Comparison of ENCODE assay signal across 9 cellular contexts in the genomic region with DNA sequence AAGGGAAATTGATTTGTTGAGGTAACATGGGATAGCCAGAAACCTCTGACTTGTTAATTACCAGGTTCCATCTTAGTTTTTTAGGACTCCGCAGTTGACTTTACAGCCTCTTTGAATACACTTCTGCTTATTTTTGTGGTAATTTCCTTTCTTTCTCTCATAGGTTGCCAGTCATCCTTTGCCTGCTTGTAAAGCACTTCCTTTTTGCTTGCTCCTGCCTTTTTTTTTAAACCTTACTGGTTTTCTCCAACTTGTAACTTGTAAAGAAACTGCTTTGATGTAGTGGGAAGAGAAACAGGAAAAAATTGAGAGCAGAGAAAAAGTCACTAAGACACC. TPM values are rescaled to one million over a fixed set of nuclear protein-coding genes. Genes with fewer than 3 reads are reported as not detected.
DNase-seq lines count a peak whose midpoint lies in the region; ATAC-seq and TF ChIP-seq lines count a peak whose summit lies in the region.
"Had no signal": no experiment of that assay in that cellular context is flagged by ENCODE, and none has a peak within 500 bp of the region (broad histone marks: within the 10 kb centered on the region; RNA-seq: fewer than 3 reads in every experiment).

No MANE protein-coding gene starts in this region.

- H2BK12ac ChIP-seq in trophoblast cell (ENCODE audit: low read length) = no peak overlapping the region

- H3K4me3 ChIP-seq in MM.1S (ENCODE audit: low read length) (peak overlapping the region; percentile 90), dorsolateral prefrontal cortex (peak overlapping the region in 49 of 59 donors; percentile 1 to 90 (median 75)), trophoblast cell (ENCODE audit: low read depth, low read length) (no peak overlapping the region)

- H2BK120ac ChIP-seq in trophoblast cell (ENCODE audit: insufficient read depth, low read length, poor library complexity) = no peak overlapping the region

- DNase-seq in GDM1 (lab: John Stamatoyannopoulos, UW) = peak; percentile 41
- no peak for DNase-seq in MM.1S
- DNase-seq in dorsolateral prefrontal cortex = no peak
- DNase-seq in trophoblast cell = no peak
- no peak for DNase-seq in KG1 (lab: John Stamatoyannopoulos, UW)
- no peak for DNase-seq in NCI-H774 (lab: John Stamatoyannopoulos, UW)
- DNase-seq: stimulated activated CD4-positive, alpha-beta T cell treated with anti-CD3 and anti-CD28 coated beads, Interleukin-12 subunit alpha, Interleukin-12 subunit beta, amount 100 ng/mL, for 4 hours had no signal

- H3K4me2 ChIP-seq in MM.1S (ENCODE audit: low read depth, low read length) (peak overlapping the region; percentile 83), trophoblast cell (ENCODE audit: low read length) (no peak overlapping the region)

- no peaks in the 10 kb centered on the region for H3K9me3 ChIP-seq in MM.1S (replicated peaks; ENCODE audit: insufficient read depth, low read length)
- H3K9me3 ChIP-seq in trophoblast cell (ENCODE audit: insufficient read depth, low read depth, low read length) = no peaks in the 10 kb centered on the region

- no peak overlapping the region for H2AFZ ChIP-seq in MM.1S (ENCODE audit: low read length)
- H2AFZ ChIP-seq in trophoblast cell (ENCODE audit: insufficient read depth, low read length, poor library complexity) = no peak overlapping the region

- H3K23ac ChIP-seq in trophoblast cell (ENCODE audit: low read length) = no peak overlapping the region

- no peak overlapping the region for H3K14ac ChIP-seq in trophoblast cell (ENCODE audit: low read length)

- intact Hi-C loops in dorsolateral prefrontal cortex (cut with DNase I) = no loop called here

- peaks cover 4% of the 10 kb centered on the region for H3F3A ChIP-seq in MM.1S (ENCODE audit: insufficient read depth, low read length)

- no peak overlapping the region for H4K8ac ChIP-seq in trophoblast cell (ENCODE audit: low read depth, low read length)

- H3K4ac ChIP-seq in trophoblast cell (ENCODE audit: low read depth, low read length) = peak overlapping the region; percentile 49

- WGBS in trophoblast cell (ENCODE audit: extremely low coverage, insufficient coverage, insufficient read length) = no CpG with 5 or more reads among the region's 1 CpG

- peak overlapping the region; percentile 86; the same call in 1 of the 2 replicates for H3K27ac ChIP-seq in MM.1S (ENCODE audit: low read length)
- peak overlapping the region in 8 of 59 donors; percentile 1 to 96 (median 65) for H3K27ac ChIP-seq in dorsolateral prefrontal cortex
- no peak overlapping the region for H3K27ac ChIP-seq in trophoblast cell (ENCODE audit: low read depth, low read length)

- no peak overlapping the region for H4K12ac ChIP-seq in trophoblast cell (ENCODE audit: low read depth, low read length)

- H3K9me2 ChIP-seq in MM.1S (replicated peaks; ENCODE audit: insufficient read depth, low read length) = no peaks in the 10 kb centered on the region

- TF ChIP-seq CTCF in MM.1S (IDR thresholded peaks at IDR 0.05; ENCODE audit: low read length) = no peak
- no peak for TF ChIP-seq CTCF in dorsolateral prefrontal cortex (IDR thresholded peaks at IDR 0.05 in 54 of 56, conservative IDR thresholded peaks at IDR 0.05 in 2 of 56; ENCODE audit: low read depth in 1 of 56, partially characterized antibody in 56 of 56)

- H3K4me1 ChIP-seq in MM.1S (ENCODE audit: low read length) = peaks cover 15% of the 10 kb centered on the region; the same call in 1 of the 2 replicates
- peaks cover 0 to 9% of the 10 kb centered on the region in 2 experiments for H3K4me1 ChIP-seq in trophoblast cell (ENCODE audit: control insufficient read depth in 1 of 2, insufficient read depth in 2 of 2, low read length in 2 of 2)

- H3K27me3 ChIP-seq in MM.1S (replicated peaks; ENCODE audit: insufficient read depth, low read length) (no peaks in the 10 kb centered on the region), dorsolateral prefrontal cortex (peaks cover 0 to 24% (median 0%) of the 10 kb centered on the region in 45 donors), trophoblast cell (ENCODE audit: insufficient read depth, low read length) (no peaks in the 10 kb centered on the region)

- H3K79me2 ChIP-seq in MM.1S (ENCODE audit: low read length) (peaks cover 74% of the 10 kb centered on the region), trophoblast cell (ENCODE audit: control insufficient read depth, insufficient read depth, low read length, poor library complexity) (peaks cover 14% of the 10 kb centered on the region)

- peaks cover 9% of the 10 kb centered on the region for H3K79me1 ChIP-seq in trophoblast cell (ENCODE audit: low read length)

- no peak for ATAC-seq in GM18907 (IDR thresholded peaks at IDR 0.05; ENCODE audit: unreplicated experiment)
- no peak for ATAC-seq in HG03342 (IDR thresholded peaks at IDR 0.05; ENCODE audit: unreplicated experiment)

- H2AK5ac ChIP-seq in trophoblast cell (ENCODE audit: low read length) = no peak overlapping the region

- H4K91ac ChIP-seq in trophoblast cell (ENCODE audit: low read depth, low read length) = no peak overlapping the region

- H3K36me3 ChIP-seq in MM.1S (replicated peaks; ENCODE audit: insufficient read depth, low read length) = no peaks in the 10 kb centered on the region
- H3K36me3 ChIP-seq in trophoblast cell (ENCODE audit: control insufficient read depth in 1 of 2, insufficient read depth in 2 of 2, low read length in 2 of 2) = peaks cover 5% of the 10 kb centered on the region in 2 experiments

- peaks cover 33% of the 10 kb centered on the region for H4K20me1 ChIP-seq in MM.1S (ENCODE audit: insufficient read depth, low read length)

- H3K9ac ChIP-seq in MM.1S (ENCODE audit: low read length) = peak overlapping the region; percentile 98; the same call in 1 of the 2 replicates
- H3K9ac ChIP-seq in trophoblast cell (ENCODE audit: low read length) = no peak overlapping the region

- H2BK5ac ChIP-seq in trophoblast cell (ENCODE audit: low read depth, low read length, poor library complexity) = no peak overlapping the region

- H3K18ac ChIP-seq in trophoblast cell (ENCODE audit: low read length) = no peak overlapping the region

RNA-seq across cellular contexts. Expression of a gene that starts 2.6 kb away (rescaled TPM):
- 100 to 1,000 TPM; 194 to 664 (median 404) TPM for total RNA-seq in dorsolateral prefrontal cortex
- 182 and 184 TPM in 2 replicates for polyA plus RNA-seq in trophoblast cell (2013)

RNA-seq across cellular contexts. Expression of a gene that starts 32.8 kb away (rescaled TPM):
- total RNA-seq in dorsolateral prefrontal cortex = 10 to 100 TPM; 11.2 to 41.9 (median 26.8) TPM
- polyA plus RNA-seq in trophoblast cell (2013) = 13.3 and 15.6 TPM in 2 replicates
